Comparison of ENCODE assay signal across 8 cellular contexts in genomic region chr11:72102946-72103753, GRCh38. TPM values are rescaled to one million over a fixed set of nuclear protein-coding genes. Genes with fewer than 3 reads are reported as not detected.
DNase-seq lines count a peak whose midpoint lies in the region; FAIRE-seq and TF ChIP-seq lines count a peak whose summit lies in the region.

Gene LAMTOR1 (minus strand): TSS chr11:72103297. CDS start chr11:72103224, 73 bp downstream.

- DNase-seq in GM03348 (ENCODE audit: low spot score) (peak; percentile 98), HEK293T (ENCODE audit: extremely low spot score) (peak; percentile 95), NAMALWA (ENCODE audit: low spot score) (peak; percentile 99), SK-N-DZ (ENCODE audit: low spot score) (peak; percentile 100), frontal cortex (ENCODE audit: low spot score in 2 of 2) (peak; percentile 92 to 96), substantia nigra (lab: John Stamatoyannopoulos, UW) (peak; percentile 83 to 99 (median 98))
- peak; percentile 100 for DNase-seq in activated naive CD4-positive, alpha-beta T cell treated with anti-CD3 and anti-CD28 coated beads for 36 hours

- CTCF ChIA-PET in HEK293T (lab: Yijun Ruan, JAX): no interaction called here
- CTCF ChIA-PET in activated naive CD4-positive, alpha-beta T cell treated with anti-CD3 and anti-CD28 coated beads for 36 hours (lab: Charles Lee): interaction anchor here (2.3 to 4.5 kb wide), 2 partner anchors 12 to 78 kb away, joined by 8 to 38 read pairs; no protein-coding TSS in a partner anchor

- no peaks in the 10 kb centered on the region for H3K9me3 ChIP-seq in neutrophil

- no peak for FAIRE-seq in frontal cortex (lab: Jason Lieb, UNC)

- peak within 1 kb of the TSS; percentile 87 for H3K4me3 Mint-ChIP-seq in activated naive CD4-positive, alpha-beta T cell treated with anti-CD3 and anti-CD28 coated beads for 36 hours

- H3K36me3 Mint-ChIP-seq in activated naive CD4-positive, alpha-beta T cell treated with anti-CD3 and anti-CD28 coated beads for 36 hours (ENCODE audit: low read depth): peaks cover 7% of the 10 kb centered on the region

- H3K9me3 Mint-ChIP-seq in activated naive CD4-positive, alpha-beta T cell treated with anti-CD3 and anti-CD28 coated beads for 36 hours: no peaks in the 10 kb centered on the region

- intact Hi-C loops in activated naive CD4-positive, alpha-beta T cell treated with anti-CD3 and anti-CD28 coated beads for 36 hours (cut with micrococcal nuclease): loop anchor here (1.0 to 2.0 kb wide), 5 partner anchors 9 to 174 kb away; partner anchors contain the start of genes ANAPC15, LRRC51, NUMA1 and RNF121

- peak within 1 kb of the TSS; percentile 95 for H3K27ac ChIP-seq in neutrophil
- peak within 1 kb of the TSS; percentile 93 for H3K27ac ChIP-seq in substantia nigra (ENCODE audit: low read depth, low read length, poor library complexity, severe bottlenecking)

- peaks cover 10% of the 10 kb centered on the region for H3K36me3 ChIP-seq in neutrophil

- H3K4me1 Mint-ChIP-seq in activated naive CD4-positive, alpha-beta T cell treated with anti-CD3 and anti-CD28 coated beads for 36 hours (ENCODE audit: low read depth): peaks cover 36% of the 10 kb centered on the region

- peak within 1 kb of the TSS; percentile 77 for H3K27ac Mint-ChIP-seq in activated naive CD4-positive, alpha-beta T cell treated with anti-CD3 and anti-CD28 coated beads for 36 hours

- TF ChIP-seq CTCF in neutrophil (IDR thresholded peaks at IDR 0.05): peak; percentile 97

- POLR2A ChIA-PET in HEK293T (lab: Yijun Ruan, JAX): interaction anchor here (1.0 to 1.2 kb wide), 2 partner anchors 9 to 10 kb away, joined by 4 read pairs; partner anchors contain the start of gene ANAPC15

- H3K27me3 ChIP-seq in neutrophil: no peaks in the 10 kb centered on the region

- peaks cover 56 to 57% of the 10 kb centered on the region in 2 experiments for H3K4me1 ChIP-seq in neutrophil (ENCODE audit: control insufficient read depth in 1 of 2, insufficient read depth in 1 of 2, low read depth in 1 of 2, low read length in 1 of 2)

- peak within 1 kb of the TSS; percentile 66 to 78 for H3K4me3 ChIP-seq in neutrophil (ENCODE audit: low read depth in 1 of 2, low read length in 1 of 2)

- no peaks in the 10 kb centered on the region for H3K27me3 Mint-ChIP-seq in activated naive CD4-positive, alpha-beta T cell treated with anti-CD3 and anti-CD28 coated beads for 36 hours (ENCODE audit: low read depth)

TF ChIP-seq in HEK293T, 16 proteins besides CTCF, POLR2A, EP300 and RAD21:
- TF ChIP-seq L3MBTL2 (conservative IDR thresholded peaks at IDR 0.05) (peak; percentile 95), TARDBP (IDR thresholded peaks at IDR 0.05) (no peak), ELF4 (IDR thresholded peaks at IDR 0.05) (peak; percentile 59), HDGF (IDR thresholded peaks at IDR 0.05; ENCODE audit: borderline replicate concordance) (no peak)

RNA-seq across cellular contexts. Expression of gene LAMTOR1, which starts in this region (rescaled TPM):
- polyA plus RNA-seq in SK-N-DZ (2014; cell fraction: cytosol; rRNA removed): 76.1 and 80.5 TPM in 2 replicates
- polyA plus RNA-seq in SK-N-DZ (2014; cell fraction: nucleus; rRNA removed): 28.6 and 49.4 TPM in 2 replicates
- 10 to 100 TPM; 39.1 to 41.8 TPM for total RNA-seq in activated naive CD4-positive, alpha-beta T cell treated with anti-CD3 and anti-CD28 coated beads for 36 hours
- total RNA-seq in frontal cortex: 44.4 TPM

Comparison
In these comparisons a context has a peak if more than half of its experiments do, and no peak if none do; other contexts are left out.
1. Peak in every context shown above with its lines: DNase-seq, H3K4me3 ChIP-seq and H3K27ac ChIP-seq.